8 cellular contexts compared by ENCODE assay signal in the genomic region with DNA sequence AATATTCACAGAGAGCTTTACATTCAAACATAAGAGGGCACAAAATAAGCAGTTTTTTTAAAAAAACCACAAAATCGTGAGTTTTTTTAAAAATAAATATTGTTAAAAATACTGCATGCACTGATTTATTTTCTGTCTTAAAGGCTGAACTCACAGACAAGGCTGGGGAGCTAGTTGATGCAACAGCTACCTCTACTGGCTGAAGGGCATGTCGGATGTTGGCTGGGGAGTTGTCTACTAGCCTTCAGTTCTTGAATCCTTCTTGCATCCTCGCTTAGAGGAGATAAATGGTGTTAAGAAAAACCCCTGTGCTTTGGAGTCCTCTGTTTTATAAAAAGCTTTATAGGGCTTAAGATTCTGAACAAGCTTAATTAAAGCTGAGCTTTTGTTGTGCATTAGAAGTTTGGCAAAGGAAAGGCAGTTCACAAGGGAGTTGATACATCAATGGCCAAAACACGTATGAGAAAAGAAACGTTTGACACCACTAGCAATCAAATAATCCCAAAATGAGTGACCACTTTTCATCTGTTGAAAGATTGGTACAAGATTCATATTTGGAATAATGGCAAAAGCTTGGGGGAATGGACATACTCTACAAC.
DNase-seq lines count a peak whose midpoint lies in the region; ATAC-seq and TF ChIP-seq lines count a peak whose summit lies in the region.

No MANE protein-coding gene starts in this region.

- no peak overlapping the region for H2AFZ ChIP-seq in OCI-LY7 (ENCODE audit: low read length)

- H3K4me2 ChIP-seq in OCI-LY7 (ENCODE audit: low read length) = no peak overlapping the region

- no peaks in the 10 kb centered on the region for H3K9me3 ChIP-seq in OCI-LY7 (ENCODE audit: low read length)
- no peaks in the 10 kb centered on the region for H3K9me3 ChIP-seq in upper lobe of left lung
- no peaks in the 10 kb centered on the region for H3K9me3 ChIP-seq in CD8-positive, alpha-beta T cell (ENCODE audit: low read length)

- no peak overlapping the region for H3K4me3 Mint-ChIP-seq in activated CD4-positive, alpha-beta T cell treated with anti-CD3 and anti-CD28 coated beads, Interleukin-2, amount 10 ng/mL, durations not matched to agents 24 days and 14 days
- no peak overlapping the region for H3K4me3 Mint-ChIP-seq in chondrocyte (ENCODE audit: unreplicated experiment)
- no peak overlapping the region for H3K4me3 Mint-ChIP-seq in CD8-positive, alpha-beta T cell

- TSS peak; percentile 3 for BruUV-seq in OCI-LY7 (replicated peaks; lab: Mats Ljungman, UMichigan)

- POLR2A ChIA-PET in OCI-LY7 (lab: Charles Lee) = interaction anchor here (0.6 to 1.8 kb wide), 2 partner anchors 9 to 1664 kb away, joined by 5 to 10 read pairs; no protein-coding TSS in a partner anchor
- POLR2A ChIA-PET in CD8-positive, alpha-beta T cell (lab: Charles Lee) = no interaction called here

- no peaks in the 10 kb centered on the region for H3K27me3 ChIP-seq in upper lobe of left lung
- no peaks in the 10 kb centered on the region for H3K27me3 ChIP-seq in CD8-positive, alpha-beta T cell (ENCODE audit: insufficient read depth, low read length)

- 51 to 57% methylated on average over 5 of the region's 5 CpGs for WGBS in upper lobe of left lung, 2 donors

- no peaks in the 10 kb centered on the region for H3K4me1 ChIP-seq in OCI-LY7 (ENCODE audit: insufficient read depth, low read length, poor library complexity, severe bottlenecking)
- peaks cover 0 to 14% (median 3%) of the 10 kb centered on the region in 4 donors for H3K4me1 ChIP-seq in upper lobe of left lung
- H3K4me1 ChIP-seq in CD8-positive, alpha-beta T cell (ENCODE audit: insufficient read depth, low read length) = no peaks in the 10 kb centered on the region

- H3K79me2 ChIP-seq in OCI-LY7 (ENCODE audit: insufficient read depth, low read depth, low read length) = no peaks in the 10 kb centered on the region

- peaks cover 29% of the 10 kb centered on the region for H3K36me3 Mint-ChIP-seq in activated CD4-positive, alpha-beta T cell treated with anti-CD3 and anti-CD28 coated beads, Interleukin-2, amount 10 ng/mL, durations not matched to agents 24 days and 14 days (ENCODE audit: low read depth)
- H3K36me3 Mint-ChIP-seq in chondrocyte (ENCODE audit: low read depth) = peaks cover 10% of the 10 kb centered on the region
- H3K36me3 Mint-ChIP-seq in CD8-positive, alpha-beta T cell = peaks cover 72% of the 10 kb centered on the region

- peak; percentile 73 for DNase-seq in activated CD4-positive, alpha-beta T cell treated with anti-CD3 and anti-CD28 coated beads, Interleukin-2, amount 10 ng/mL, durations not matched to agents 24 days and 14 days
- DNase-seq in activated CD4-positive, alpha-beta T cell treated with anti-CD3 and anti-CD28 coated beads for 4 hours = no peak
- DNase-seq in KBM-7 = peak; percentile 68
- peak; percentile 47 for DNase-seq in OCI-LY7 (ENCODE audit: low spot score)
- no peak for DNase-seq in chondrocyte (ENCODE audit: low spot score)
- DNase-seq in left kidney (ENCODE audit: low read depth, low spot score) = peak; percentile 91
- DNase-seq in upper lobe of left lung = peak in 1 of 2 donors; percentile 63
- no peak for DNase-seq in CD8-positive, alpha-beta T cell

- H4K20me1 ChIP-seq in OCI-LY7 (ENCODE audit: insufficient read depth, low read length) = no peaks in the 10 kb centered on the region

- no peaks in the 10 kb centered on the region for H3K27me3 Mint-ChIP-seq in activated CD4-positive, alpha-beta T cell treated with anti-CD3 and anti-CD28 coated beads, Interleukin-2, amount 10 ng/mL, durations not matched to agents 24 days and 14 days
- H3K27me3 Mint-ChIP-seq in chondrocyte (ENCODE audit: low read depth) = no peaks in the 10 kb centered on the region
- no peaks in the 10 kb centered on the region for H3K27me3 Mint-ChIP-seq in CD8-positive, alpha-beta T cell (ENCODE audit: low read depth)

- CTCF ChIA-PET in OCI-LY7 (lab: Charles Lee; ENCODE audit: unreplicated experiment) = no interaction called here
- CTCF ChIA-PET in CD8-positive, alpha-beta T cell (lab: Charles Lee) = interaction anchor here (0.7 to 2.0 kb wide), 3 partner anchors 12 to 328 kb away, joined by 3 to 6 read pairs (median 6); no protein-coding TSS in a partner anchor

- no peak overlapping the region for H3K27ac ChIP-seq in OCI-LY7 (ENCODE audit: low read depth, low read length, poor library complexity, severe bottlenecking)
- no peak overlapping the region for H3K27ac ChIP-seq in upper lobe of left lung
- no peak overlapping the region for H3K27ac ChIP-seq in CD8-positive, alpha-beta T cell (ENCODE audit: low read depth, low read length)

- no peaks in the 10 kb centered on the region for H3K9me3 Mint-ChIP-seq in activated CD4-positive, alpha-beta T cell treated with anti-CD3 and anti-CD28 coated beads, Interleukin-2, amount 10 ng/mL, durations not matched to agents 24 days and 14 days
- H3K9me3 Mint-ChIP-seq in chondrocyte (ENCODE audit: low read depth) = no peaks in the 10 kb centered on the region
- H3K9me3 Mint-ChIP-seq in CD8-positive, alpha-beta T cell = no peaks in the 10 kb centered on the region

- H3K4me3 ChIP-seq in OCI-LY7 (ENCODE audit: low read depth, low read length, poor library complexity, severe bottlenecking) = no peak overlapping the region
- H3K4me3 ChIP-seq in upper lobe of left lung = no peak overlapping the region
- H3K4me3 ChIP-seq in CD8-positive, alpha-beta T cell (ENCODE audit: low read depth, low read length) = no peak overlapping the region

- peak; percentile 80 for TF ChIP-seq CTCF in OCI-LY7 (conservative IDR thresholded peaks at IDR 0.05; ENCODE audit: low read length)
- peak; percentile 93 for TF ChIP-seq CTCF in chondrocyte (IDR thresholded peaks at IDR 0.05)
- TF ChIP-seq CTCF in upper lobe of left lung (IDR thresholded peaks at IDR 0.05) = peak in 5 of 6 experiments; percentile 13 to 53 (median 47)
- TF ChIP-seq CTCF in CD8-positive, alpha-beta T cell (IDR thresholded peaks at IDR 0.05) = no peak

- ATAC-seq in upper lobe of left lung (ENCODE audit: low FRiP score in 2 of 2) = peak; percentile 76 to 78
- ATAC-seq in CD8-positive, alpha-beta T cell = no peak

- no peak for TF ChIP-seq POLR2A in upper lobe of left lung (IDR thresholded peaks at IDR 0.05)

- intact Hi-C loops in activated CD4-positive, alpha-beta T cell treated with anti-CD3 and anti-CD28 coated beads, Interleukin-2, amount 10 ng/mL, durations not matched to agents 24 days and 14 days (cut with micrococcal nuclease) = loop anchor here (1.0 kb wide), 1 partner anchor 328 kb away; no protein-coding TSS in a partner anchor
- intact Hi-C loops in OCI-LY7 (cut with micrococcal nuclease; ENCODE audit: unreplicated experiment) = loop anchor here (2.0 kb wide), 1 partner anchor 327 kb away; no protein-coding TSS in a partner anchor
- intact Hi-C loops in CD8-positive, alpha-beta T cell (cut with DNase I, micrococcal nuclease) = loop anchor here (2.0 to 10.0 kb wide), 3 partner anchors 326 to 783 kb away; no protein-coding TSS in a partner anchor

- in situ Hi-C loops in KBM-7 (cut with MboI; ENCODE audit: low pct_unique_long_range_greater_than_20kb, low sequenced_read_pairs) = no loop called here

- no peaks in the 10 kb centered on the region for H3K9me2 ChIP-seq in OCI-LY7 (ENCODE audit: insufficient read depth, low read length)

- H3K36me3 ChIP-seq in OCI-LY7 (ENCODE audit: insufficient read depth, low read length) (peaks cover 95% of the 10 kb centered on the region), upper lobe of left lung (peaks cover 0 to 37% (median 26%) of the 10 kb centered on the region in 4 donors)
- no peaks in the 10 kb centered on the region for H3K36me3 ChIP-seq in CD8-positive, alpha-beta T cell (ENCODE audit: insufficient read depth, low read length)

- H3K27ac Mint-ChIP-seq in activated CD4-positive, alpha-beta T cell treated with anti-CD3 and anti-CD28 coated beads, Interleukin-2, amount 10 ng/mL, durations not matched to agents 24 days and 14 days = no peak overlapping the region
- no peak overlapping the region for H3K27ac Mint-ChIP-seq in chondrocyte (ENCODE audit: unreplicated experiment)
- H3K27ac Mint-ChIP-seq in CD8-positive, alpha-beta T cell = no peak overlapping the region

- TF ChIP-seq EP300 in upper lobe of left lung (IDR thresholded peaks at IDR 0.05) = no peak

- no peaks in the 10 kb centered on the region for H3K4me1 Mint-ChIP-seq in activated CD4-positive, alpha-beta T cell treated with anti-CD3 and anti-CD28 coated beads, Interleukin-2, amount 10 ng/mL, durations not matched to agents 24 days and 14 days
- H3K4me1 Mint-ChIP-seq in chondrocyte (ENCODE audit: low read depth) = no peaks in the 10 kb centered on the region
- no peaks in the 10 kb centered on the region for H3K4me1 Mint-ChIP-seq in CD8-positive, alpha-beta T cell (ENCODE audit: low read depth)

Comparison
In these comparisons a context has a peak if more than half of its experiments do, and no peak if none do; other contexts are left out.
1. DNase-seq: peak in activated CD4-positive, alpha-beta T cell treated with anti-CD3 and anti-CD28 coated beads, Interleukin-2, amount 10 ng/mL, durations not matched to agents 24 days and 14 days (single experiment), KBM-7 (single experiment), OCI-LY7 (single experiment) and left kidney (single experiment); none in activated CD4-positive, alpha-beta T cell treated with anti-CD3 and anti-CD28 coated beads for 4 hours (0 of 2), chondrocyte (single experiment) and CD8-positive, alpha-beta T cell (0 of 7).